Comparison of ENCODE assay signal across 22 cellular contexts in genomic region chr4:82825425-82825824, GRCh38. TPM values are rescaled to one million over a fixed set of nuclear protein-coding genes. Genes with fewer than 3 reads are reported as not detected.
"Had no signal": no experiment of that assay in that cellular context is flagged by ENCODE, and none has a peak within 500 bp of the region (broad histone marks: within the 10 kb centered on the region; RNA-seq: fewer than 3 reads in every experiment).

No MANE protein-coding gene starts in this region.

- ATAC-seq: left ventricle myocardium superior; natural killer cell; psoas muscle; stimulated activated memory B cell treated with anti-CD40 and anti-IgM and Interleukin-4, amounts not matched to agents 10 μg/mL and 1 μg/mL and 100 μg/mL, for 72 hours had no signal

- H3K27ac ChIP-seq: cardiac muscle cell, esophagus muscularis mucosa, psoas muscle, right atrium auricular region, stomach, testis, vagina had no signal

- DNase-seq: activated B cell treated with CpG ODN at 0.5 μM for 24 hours; activated CD4-positive, alpha-beta memory T cell treated with anti-CD3 and anti-CD28 coated beads for 36 hours; activated CD4-positive, alpha-beta T cell treated with anti-CD3 and anti-CD28 coated beads for 4 hours; activated naive CD8-positive, alpha-beta T cell treated with anti-CD3 and anti-CD28 coated beads for 36 hours; hippocampal formation; left ventricle myocardium superior; mammary epithelial cell; midbrain; natural killer cell; psoas muscle; stimulated activated CD4-positive, alpha-beta T cell treated with anti-CD3 and anti-CD28 coated beads, Interleukin-12 subunit alpha, Interleukin-12 subunit beta, amount 100 ng/mL, for 4 hours; stomach; T-helper 1 cell; T-helper 9 cell; testis; trophoblast cell had no signal

- H3K4me3 ChIP-seq: cardiac muscle cell, esophagus muscularis mucosa, psoas muscle, right atrium auricular region, stomach, testis, vagina had no signal

- H3K9me3 Mint-ChIP-seq: activated B cell treated with CpG ODN at 0.5 μM for 24 hours; activated CD4-positive, alpha-beta memory T cell treated with anti-CD3 and anti-CD28 coated beads for 36 hours; activated naive CD8-positive, alpha-beta T cell treated with anti-CD3 and anti-CD28 coated beads for 36 hours; activated T-helper 1 cell treated with anti-CD3 and anti-CD28 coated beads, Interleukin-12 subunit alpha, Interleukin-12 subunit beta, Interleukin-2, Interleukin-4 antibody, amounts not matched to agents 30 ng/mL and 10 ng/mL and 1 ng/mL, durations not matched to agents 14 hours and 24 hours and 36 hours; natural killer cell; stimulated activated memory B cell treated with anti-CD40 and anti-IgM and Interleukin-4, amounts not matched to agents 10 μg/mL and 1 μg/mL and 100 μg/mL, for 72 hours had no signal

- H3K9me3 ChIP-seq: esophagus muscularis mucosa, psoas muscle, right atrium auricular region, stomach, testis, vagina had no signal

- H3K4me1 Mint-ChIP-seq: activated B cell treated with CpG ODN at 0.5 μM for 24 hours; natural killer cell; stimulated activated memory B cell treated with anti-CD40 and anti-IgM and Interleukin-4, amounts not matched to agents 10 μg/mL and 1 μg/mL and 100 μg/mL, for 72 hours had no signal

- H3K27me3 ChIP-seq: cardiac muscle cell, esophagus muscularis mucosa, right atrium auricular region, stomach, testis, vagina had no signal

- H3K27me3 Mint-ChIP-seq: activated B cell treated with CpG ODN at 0.5 μM for 24 hours; activated CD4-positive, alpha-beta memory T cell treated with anti-CD3 and anti-CD28 coated beads for 36 hours; activated naive CD8-positive, alpha-beta T cell treated with anti-CD3 and anti-CD28 coated beads for 36 hours; stimulated activated memory B cell treated with anti-CD40 and anti-IgM and Interleukin-4, amounts not matched to agents 10 μg/mL and 1 μg/mL and 100 μg/mL, for 72 hours had no signal

- H3K4me1 ChIP-seq: esophagus muscularis mucosa, psoas muscle, right atrium auricular region, stomach, testis, vagina had no signal

- H3K27ac Mint-ChIP-seq: activated B cell treated with CpG ODN at 0.5 μM for 24 hours; activated CD4-positive, alpha-beta memory T cell treated with anti-CD3 and anti-CD28 coated beads for 36 hours; activated naive CD8-positive, alpha-beta T cell treated with anti-CD3 and anti-CD28 coated beads for 36 hours; activated T-helper 1 cell treated with anti-CD3 and anti-CD28 coated beads, Interleukin-12 subunit alpha, Interleukin-12 subunit beta, Interleukin-2, Interleukin-4 antibody, amounts not matched to agents 30 ng/mL and 10 ng/mL and 1 ng/mL, durations not matched to agents 14 hours and 24 hours and 36 hours; natural killer cell; stimulated activated memory B cell treated with anti-CD40 and anti-IgM and Interleukin-4, amounts not matched to agents 10 μg/mL and 1 μg/mL and 100 μg/mL, for 72 hours had no signal

- H3K4me3 Mint-ChIP-seq: activated B cell treated with CpG ODN at 0.5 μM for 24 hours; activated CD4-positive, alpha-beta memory T cell treated with anti-CD3 and anti-CD28 coated beads for 36 hours; activated naive CD8-positive, alpha-beta T cell treated with anti-CD3 and anti-CD28 coated beads for 36 hours; activated T-helper 1 cell treated with anti-CD3 and anti-CD28 coated beads, Interleukin-12 subunit alpha, Interleukin-12 subunit beta, Interleukin-2, Interleukin-4 antibody, amounts not matched to agents 30 ng/mL and 10 ng/mL and 1 ng/mL, durations not matched to agents 14 hours and 24 hours and 36 hours; natural killer cell; stimulated activated memory B cell treated with anti-CD40 and anti-IgM and Interleukin-4, amounts not matched to agents 10 μg/mL and 1 μg/mL and 100 μg/mL, for 72 hours had no signal

RNA-seq across cellular contexts. Expression of gene SCD5, which starts 26.8 kb away (rescaled TPM):
- total RNA-seq: activated B cell treated with CpG ODN at 0.5 μM for 24 hours had no signal
